1 cellular context compared by ENCODE assay signal in genomic region chr1:52751589-52752306, GRCh38.
TF ChIP-seq lines count a peak whose summit lies in the region.

No MANE protein-coding gene starts in this region.

TF ChIP-seq in IMR-90, 13 proteins besides CTCF, POLR2A, EP300 and RAD21 (continued from another document):
- TF ChIP-seq RFX5 (IDR thresholded peaks at IDR 0.05; ENCODE audit: low read depth, low read length), result no peak
- TF ChIP-seq BHLHE40 (IDR thresholded peaks at IDR 0.05; ENCODE audit: low read depth, low read length), result no peak
- TF ChIP-seq FOS (IDR thresholded peaks at IDR 0.05; ENCODE audit: low read depth, low read length), result no peak
- TF ChIP-seq CEBPB (IDR thresholded peaks at IDR 0.05; ENCODE audit: low read depth, low read length), result no peak
- TF ChIP-seq, protein P1, sequence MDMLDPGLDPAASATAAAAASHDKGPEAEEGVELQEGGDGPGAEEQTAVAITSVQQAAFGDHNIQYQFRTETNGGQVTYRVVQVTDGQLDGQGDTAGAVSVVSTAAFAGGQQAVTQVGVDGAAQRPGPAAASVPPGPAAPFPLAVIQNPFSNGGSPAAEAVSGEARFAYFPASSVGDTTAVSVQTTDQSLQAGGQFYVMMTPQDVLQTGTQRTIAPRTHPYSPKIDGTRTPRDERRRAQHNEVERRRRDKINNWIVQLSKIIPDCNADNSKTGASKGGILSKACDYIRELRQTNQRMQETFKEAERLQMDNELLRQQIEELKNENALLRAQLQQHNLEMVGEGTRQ (IDR thresholded peaks at IDR 0.05; ENCODE audit: low read depth, low read length), result no peak
- TF ChIP-seq MXI1 (IDR thresholded peaks at IDR 0.05; ENCODE audit: borderline replicate concordance, low read depth, low read length), result no peak
- TF ChIP-seq, protein P2, sequence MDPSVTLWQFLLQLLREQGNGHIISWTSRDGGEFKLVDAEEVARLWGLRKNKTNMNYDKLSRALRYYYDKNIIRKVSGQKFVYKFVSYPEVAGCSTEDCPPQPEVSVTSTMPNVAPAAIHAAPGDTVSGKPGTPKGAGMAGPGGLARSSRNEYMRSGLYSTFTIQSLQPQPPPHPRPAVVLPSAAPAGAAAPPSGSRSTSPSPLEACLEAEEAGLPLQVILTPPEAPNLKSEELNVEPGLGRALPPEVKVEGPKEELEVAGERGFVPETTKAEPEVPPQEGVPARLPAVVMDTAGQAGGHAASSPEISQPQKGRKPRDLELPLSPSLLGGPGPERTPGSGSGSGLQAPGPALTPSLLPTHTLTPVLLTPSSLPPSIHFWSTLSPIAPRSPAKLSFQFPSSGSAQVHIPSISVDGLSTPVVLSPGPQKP (IDR thresholded peaks at IDR 0.05; ENCODE audit: borderline replicate concordance, low read depth, low read length), result no peak
- no peak for TF ChIP-seq NFE2L2 (IDR thresholded peaks at IDR 0.05; ENCODE audit: low read depth, low read length)
- TF ChIP-seq MAFK (IDR thresholded peaks at IDR 0.05; ENCODE audit: low read depth, low read length), result no peak
- TF ChIP-seq CHD1 (IDR thresholded peaks at IDR 0.05; ENCODE audit: low read depth, low read length), result no peak
